Comparison of ENCODE assay signal across 8 cellular contexts in genomic region chr2:230220347-230220969, GRCh38. TPM values are rescaled to one million over a fixed set of nuclear protein-coding genes. Genes with fewer than 3 reads are reported as not detected.
DNase-seq lines count a peak whose midpoint lies in the region; ATAC-seq and TF ChIP-seq lines count a peak whose summit lies in the region.

No MANE protein-coding gene starts in this region.

- H3K27me3 ChIP-seq in thoracic aorta (replicated peaks; ENCODE audit: insufficient read depth): no peaks in the 10 kb centered on the region

- no peaks in the 10 kb centered on the region for H3K27me3 Mint-ChIP-seq in activated CD4-positive, alpha-beta T cell treated with anti-CD3 and anti-CD28 coated beads, Interleukin-2, amount 10 ng/mL, durations not matched to agents 24 days and 14 days
- no peaks in the 10 kb centered on the region for H3K27me3 Mint-ChIP-seq in activated naive CD8-positive, alpha-beta T cell treated with anti-CD3 and anti-CD28 coated beads, Interleukin-2, amount 50 U/mL, for 24 hours

- peaks cover 69% of the 10 kb centered on the region for H3K4me1 Mint-ChIP-seq in activated CD4-positive, alpha-beta T cell treated with anti-CD3 and anti-CD28 coated beads, Interleukin-2, amount 10 ng/mL, durations not matched to agents 24 days and 14 days
- H3K4me1 Mint-ChIP-seq in activated naive CD8-positive, alpha-beta T cell treated with anti-CD3 and anti-CD28 coated beads, Interleukin-2, amount 50 U/mL, for 24 hours: peaks cover 78% of the 10 kb centered on the region

- no peaks in the 10 kb centered on the region for H3K36me3 ChIP-seq in thoracic aorta

- H3K36me3 Mint-ChIP-seq in activated CD4-positive, alpha-beta T cell treated with anti-CD3 and anti-CD28 coated beads, Interleukin-2, amount 10 ng/mL, durations not matched to agents 24 days and 14 days (ENCODE audit: low read depth): peaks cover 52% of the 10 kb centered on the region
- H3K36me3 Mint-ChIP-seq in activated naive CD8-positive, alpha-beta T cell treated with anti-CD3 and anti-CD28 coated beads, Interleukin-2, amount 50 U/mL, for 24 hours (ENCODE audit: low read depth): peaks cover 28% of the 10 kb centered on the region

- peaks cover 13 to 21% of the 10 kb centered on the region in 2 donors for H3K4me1 ChIP-seq in thoracic aorta (ENCODE audit: control insufficient read depth in 1 of 2, low read depth in 2 of 2)

- H3K4me3 Mint-ChIP-seq in activated CD4-positive, alpha-beta T cell treated with anti-CD3 and anti-CD28 coated beads, Interleukin-2, amount 10 ng/mL, durations not matched to agents 24 days and 14 days: peak overlapping the region; percentile 98
- peak overlapping the region; percentile 95 for H3K4me3 Mint-ChIP-seq in activated naive CD8-positive, alpha-beta T cell treated with anti-CD3 and anti-CD28 coated beads, Interleukin-2, amount 50 U/mL, for 24 hours

- H3K9me3 Mint-ChIP-seq in activated CD4-positive, alpha-beta T cell treated with anti-CD3 and anti-CD28 coated beads, Interleukin-2, amount 10 ng/mL, durations not matched to agents 24 days and 14 days: peaks cover 4% of the 10 kb centered on the region
- H3K9me3 Mint-ChIP-seq in activated naive CD8-positive, alpha-beta T cell treated with anti-CD3 and anti-CD28 coated beads, Interleukin-2, amount 50 U/mL, for 24 hours: no peaks in the 10 kb centered on the region

- intact Hi-C loops in activated CD4-positive, alpha-beta T cell treated with anti-CD3 and anti-CD28 coated beads, Interleukin-2, amount 10 ng/mL, durations not matched to agents 24 days and 14 days (cut with micrococcal nuclease): loop anchor here (2.0 to 5.0 kb wide), 2 partner anchors 98 to 577 kb away; no protein-coding TSS in a partner anchor

- no peak for DNase-seq in activated CD4-positive, alpha-beta T cell treated with anti-CD3 and anti-CD28 coated beads, Interleukin-2, amount 10 ng/mL, durations not matched to agents 24 days and 14 days
- DNase-seq in activated CD4-positive, alpha-beta T cell treated with anti-CD3 and anti-CD28 coated beads, Interleukin-2, amount 50 U/mL, for 48 hours: no peak
- no peak for DNase-seq in activated naive CD8-positive, alpha-beta T cell treated with anti-CD3 and anti-CD28 coated beads, Interleukin-2, amount 50 U/mL, for 24 hours
- no peak for DNase-seq in left lobe of liver (ENCODE audit: low spot score)
- no peak for DNase-seq in thoracic aorta (ENCODE audit: low spot score)
- DNase-seq in activated gamma-delta T cell (lab: John Stamatoyannopoulos, UW): no peak
- DNase-seq in COR-L47 (lab: John Stamatoyannopoulos, UW): no peak
- DNase-seq in NCI-H1436 treated with DMSO at 0.1 percent for 48 hours (lab: John Stamatoyannopoulos, UW): no peak

- H3K27ac Mint-ChIP-seq in activated CD4-positive, alpha-beta T cell treated with anti-CD3 and anti-CD28 coated beads, Interleukin-2, amount 10 ng/mL, durations not matched to agents 24 days and 14 days: peak overlapping the region; percentile 98
- peak overlapping the region; percentile 98 for H3K27ac Mint-ChIP-seq in activated naive CD8-positive, alpha-beta T cell treated with anti-CD3 and anti-CD28 coated beads, Interleukin-2, amount 50 U/mL, for 24 hours

- no peaks in the 10 kb centered on the region for H3K9me3 ChIP-seq in thoracic aorta

- H3K27ac ChIP-seq in thoracic aorta: peak overlapping the region; percentile 64 to 71

- TF ChIP-seq CTCF in thoracic aorta (IDR thresholded peaks at IDR 0.05): no peak

- no peak for ATAC-seq in activated naive CD8-positive, alpha-beta T cell treated with anti-CD3 and anti-CD28 coated beads, Interleukin-2, amount 50 U/mL, for 24 hours
- ATAC-seq in left lobe of liver (peak; percentile 3), thoracic aorta (ENCODE audit: insufficient number of reproducible peaks, low FRiP score, low read depth) (no peak)

- peak overlapping the region; percentile 74 for H3K4me3 ChIP-seq in thoracic aorta

RNA-seq across cellular contexts. Expression of gene SP110, which starts 0.7 kb away (rescaled TPM):
- 137 and 148 TPM in 2 replicates for total RNA-seq in activated CD4-positive, alpha-beta T cell treated with anti-CD3 and anti-CD28 coated beads, Interleukin-2, amount 10 ng/mL, durations not matched to agents 24 days and 14 days
- 6.0 TPM for total RNA-seq in left lobe of liver
- 10 to 100 TPM; 28.0 to 73.5 TPM for total RNA-seq in thoracic aorta

RNA-seq across cellular contexts. Expression of gene SP140, which starts 5.1 kb away (rescaled TPM):
- 236 and 241 TPM in 2 replicates for total RNA-seq in activated CD4-positive, alpha-beta T cell treated with anti-CD3 and anti-CD28 coated beads, Interleukin-2, amount 10 ng/mL, durations not matched to agents 24 days and 14 days
- 1.2 TPM for total RNA-seq in left lobe of liver
- 1 to 10 TPM in 1 of 2 donors, under 1 TPM in 1; 0.95 to 8.5 TPM for total RNA-seq in thoracic aorta

Comparison
In these comparisons a context has a peak if more than half of its experiments do, and no peak if none do; other contexts are left out.
1. RNA of gene SP140, which starts 5.1 kb away (total RNA-seq): 236 to 241 TPM in activated CD4-positive, alpha-beta T cell treated with anti-CD3 and anti-CD28 coated beads, Interleukin-2, amount 10 ng/mL, durations not matched to agents 24 days and 14 days; 0.95 to 8.5 TPM in thoracic aorta and 1.2 TPM in left lobe of liver (single experiment); every median in the first group is over 10 times any median in the second.